Comparison of ENCODE assay signal across 15 cellular contexts in the genomic region with DNA sequence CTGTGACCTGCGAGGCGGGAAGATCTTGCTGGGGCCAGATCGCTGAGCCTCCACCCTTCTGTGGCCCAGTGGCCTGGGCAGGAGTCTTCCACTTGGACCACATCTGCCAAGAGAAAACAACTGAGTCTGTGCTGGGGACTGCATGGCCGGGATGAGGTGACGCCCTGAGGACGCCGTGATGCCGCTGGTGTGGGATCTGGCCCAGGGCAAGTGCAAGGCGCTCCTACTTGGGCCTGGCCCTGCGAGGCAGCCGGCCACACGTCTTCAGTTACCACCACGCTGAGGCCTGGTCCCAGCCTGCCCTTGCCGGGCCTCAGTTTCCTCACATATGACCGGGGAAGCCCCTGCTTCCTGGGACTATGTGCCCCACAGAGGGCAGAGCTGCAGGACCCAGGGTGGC.
A peak's percentile ranks its signal among the peaks of the same experiment; 100 is the strongest.
DNase-seq lines count a peak whose midpoint lies in the region; ATAC-seq and TF ChIP-seq lines count a peak whose summit lies in the region.
"Had no signal": no experiment of that assay in that cellular context is flagged by ENCODE, and none has a peak within 500 bp of the region (broad histone marks: within the 10 kb centered on the region; RNA-seq: fewer than 3 reads in every experiment).

No MANE protein-coding gene starts in this region.

- 96% methylated on average over 15 of the region's 15 CpGs for WGBS in mesenchymal stem cell
- 92 to 94% methylated on average over 15 of the region's 15 CpGs for WGBS in aorta, 2 donors

- no peak overlapping the region for H3K4me3 Mint-ChIP-seq in chondrocyte (ENCODE audit: unreplicated experiment)
- no peak overlapping the region for H3K4me3 Mint-ChIP-seq in stimulated activated memory B cell treated with anti-CD40 and anti-IgM and Interleukin-4, amounts not matched to agents 10 μg/mL and 1 μg/mL and 100 μg/mL, for 72 hours
- H3K4me3 Mint-ChIP-seq: B cell; CD4-positive, alpha-beta T cell; IgD-negative memory B cell had no signal

- no peak overlapping the region for H2AK5ac ChIP-seq in mesenchymal stem cell (ENCODE audit: low read length, severe bottlenecking)

- no peak overlapping the region for H2BK5ac ChIP-seq in mesenchymal stem cell (ENCODE audit: low read depth, low read length, poor library complexity, severe bottlenecking)

- peak overlapping the region in 1 of 2 experiments; percentile 77 for H3K14ac ChIP-seq in mesenchymal stem cell (ENCODE audit: low read length in 2 of 2)

- H2BK12ac ChIP-seq in mesenchymal stem cell (ENCODE audit: low read length in 2 of 2), result no peak overlapping the region

- H3K27ac ChIP-seq in mesenchymal stem cell (ENCODE audit: low read length, poor library complexity, severe bottlenecking) (no peak overlapping the region), aorta (ENCODE audit: low read depth in 1 of 2, low read length in 2 of 2) (no peak overlapping the region)

- no peaks in the 10 kb centered on the region for H3K9me3 ChIP-seq in mesenchymal stem cell (ENCODE audit: control insufficient read depth, low read length)
- no peaks in the 10 kb centered on the region for H3K9me3 ChIP-seq in aorta (ENCODE audit: control insufficient read depth, low read length)

- no peaks in the 10 kb centered on the region for H3K4me1 ChIP-seq in mesenchymal stem cell (ENCODE audit: control insufficient read depth, insufficient read depth, low read depth, low read length)
- H3K4me1 ChIP-seq in aorta (ENCODE audit: control insufficient read depth in 1 of 2, insufficient read depth in 2 of 2, low read length in 2 of 2), result peaks cover 2 to 4% of the 10 kb centered on the region in 2 donors

- no peak for TF ChIP-seq CTCF in chondrocyte (IDR thresholded peaks at IDR 0.05)

- H3K18ac ChIP-seq in mesenchymal stem cell (ENCODE audit: low read depth in 1 of 2, low read length in 2 of 2), result peak overlapping the region in 1 of 2 experiments; percentile 18

- peaks cover 14% of the 10 kb centered on the region for H3K27me3 Mint-ChIP-seq in chondrocyte (ENCODE audit: low read depth)
- no peaks in the 10 kb centered on the region for H3K27me3 Mint-ChIP-seq in stimulated activated memory B cell treated with anti-CD40 and anti-IgM and Interleukin-4, amounts not matched to agents 10 μg/mL and 1 μg/mL and 100 μg/mL, for 72 hours
- H3K27me3 Mint-ChIP-seq: B cell, IgD-negative memory B cell had no signal

- H2AFZ ChIP-seq in mesenchymal stem cell (ENCODE audit: low read depth, low read length), result no peak overlapping the region

- H3K4me2 ChIP-seq in mesenchymal stem cell (ENCODE audit: low read length, poor library complexity, severe bottlenecking), result no peak overlapping the region

- H4K8ac ChIP-seq in mesenchymal stem cell (ENCODE audit: low read length), result no peak overlapping the region

- H3K9me3 Mint-ChIP-seq in chondrocyte (ENCODE audit: low read depth), result peaks cover 2% of the 10 kb centered on the region
- peaks cover 5% of the 10 kb centered on the region for H3K9me3 Mint-ChIP-seq in stimulated activated memory B cell treated with anti-CD40 and anti-IgM and Interleukin-4, amounts not matched to agents 10 μg/mL and 1 μg/mL and 100 μg/mL, for 72 hours
- H3K9me3 Mint-ChIP-seq: CD4-positive, alpha-beta T cell had no signal

- H3K4me1 Mint-ChIP-seq in chondrocyte (ENCODE audit: low read depth), result no peaks in the 10 kb centered on the region
- H3K4me1 Mint-ChIP-seq in stimulated activated memory B cell treated with anti-CD40 and anti-IgM and Interleukin-4, amounts not matched to agents 10 μg/mL and 1 μg/mL and 100 μg/mL, for 72 hours, result no peaks in the 10 kb centered on the region
- H3K4me1 Mint-ChIP-seq: B cell, IgD-negative memory B cell had no signal

- ATAC-seq in stimulated activated memory B cell treated with anti-CD40 and anti-IgM and Interleukin-4, amounts not matched to agents 10 μg/mL and 1 μg/mL and 100 μg/mL, for 72 hours, result peak; percentile 39
- ATAC-seq in aorta (ENCODE audit: low FRiP score) (peak; percentile 13), HG02678 (IDR thresholded peaks at IDR 0.05; ENCODE audit: unreplicated experiment) (no peak)
- ATAC-seq: HCT116 had no signal

- H3K36me3 Mint-ChIP-seq in chondrocyte (ENCODE audit: low read depth), result no peaks in the 10 kb centered on the region
- H3K36me3 Mint-ChIP-seq in stimulated activated memory B cell treated with anti-CD40 and anti-IgM and Interleukin-4, amounts not matched to agents 10 μg/mL and 1 μg/mL and 100 μg/mL, for 72 hours, result no peaks in the 10 kb centered on the region

- H3K79me1 ChIP-seq in mesenchymal stem cell (replicated peaks; ENCODE audit: low read length, poor library complexity, severe bottlenecking), result no peaks in the 10 kb centered on the region

- no peak overlapping the region for H3K27ac Mint-ChIP-seq in chondrocyte (ENCODE audit: unreplicated experiment)
- no peak overlapping the region for H3K27ac Mint-ChIP-seq in stimulated activated memory B cell treated with anti-CD40 and anti-IgM and Interleukin-4, amounts not matched to agents 10 μg/mL and 1 μg/mL and 100 μg/mL, for 72 hours
- H3K27ac Mint-ChIP-seq: B cell; CD4-positive, alpha-beta T cell had no signal

- H3K4me3 ChIP-seq in mesenchymal stem cell (ENCODE audit: insufficient read depth in 1 of 2, low read depth in 1 of 2, low read length in 2 of 2) (no peak overlapping the region), aorta (ENCODE audit: low read length in 2 of 2) (no peak overlapping the region)

- no peak overlapping the region for H3K9ac ChIP-seq in mesenchymal stem cell (ENCODE audit: low read length)

- H3K23ac ChIP-seq in mesenchymal stem cell (ENCODE audit: low read length in 2 of 2), result no peak overlapping the region

- H4K91ac ChIP-seq in mesenchymal stem cell (ENCODE audit: low read length), result peak overlapping the region; percentile 4

- DNase-seq in chondrocyte (ENCODE audit: low spot score) (peak; percentile 83), mesenchymal stem cell (no peak), aorta (no peak), NCI-H446 (lab: John Stamatoyannopoulos, UW) (no peak)
- no peak for DNase-seq in activated CD4-positive, alpha-beta T cell treated with anti-CD3 and anti-CD28 coated beads, Interleukin-2, amount 50 U/mL, for 1 hour
- DNase-seq: C1 segment of cervical spinal cord; CD4-positive, alpha-beta T cell; DMS153; DMS79 treated with DMSO at 0.1 percent for 48 hours; EL had no signal

- peak overlapping the region; percentile 87 for H2BK15ac ChIP-seq in mesenchymal stem cell (ENCODE audit: low read depth, poor library complexity, severe bottlenecking)

- H2BK120ac ChIP-seq in mesenchymal stem cell (ENCODE audit: low read depth, low read length), result no peak overlapping the region

- intact Hi-C loops in aorta (cut with DNase I), result no loop called here

- H3K4ac ChIP-seq in mesenchymal stem cell (ENCODE audit: low read depth in 1 of 2, low read length in 2 of 2), result no peak overlapping the region

- H3K36me3 ChIP-seq in mesenchymal stem cell (ENCODE audit: control insufficient read depth in 1 of 2, insufficient read depth in 2 of 2, low read depth in 1 of 2, low read length in 2 of 2) (no peaks in the 10 kb centered on the region), aorta (ENCODE audit: control insufficient read depth in 1 of 2, insufficient read depth in 2 of 2, low read length in 1 of 2) (no peaks in the 10 kb centered on the region)

- H3K27me3 ChIP-seq in mesenchymal stem cell (ENCODE audit: control insufficient read depth in 1 of 2, insufficient read depth in 1 of 2, low read length in 2 of 2), result no peaks in the 10 kb centered on the region
- H3K27me3 ChIP-seq in aorta (ENCODE audit: control insufficient read depth in 1 of 2, insufficient read depth in 2 of 2, low read length in 1 of 2), result no peaks in the 10 kb centered on the region
